16 cellular contexts compared by ENCODE assay signal in genomic region chr17:11991461-11991860, GRCh38. TPM values are rescaled to one million over a fixed set of nuclear protein-coding genes. Genes with fewer than 3 reads are reported as not detected.
DNase-seq lines count a peak whose midpoint lies in the region; ATAC-seq and TF ChIP-seq lines count a peak whose summit lies in the region.
"Had no signal": no experiment of that assay in that cellular context is flagged by ENCODE, and none has a peak within 500 bp of the region (broad histone marks: within the 10 kb centered on the region; RNA-seq: fewer than 3 reads in every experiment).

No MANE protein-coding gene starts in this region.

- peak; percentile 85 for ATAC-seq in WTC11
- ATAC-seq in stimulated activated effector memory CD8-positive, alpha-beta T cell treated with anti-CD3 and anti-CD28 coated beads, Interleukin-12 subunit alpha, Interleukin-12 subunit beta, amount 100 ng/mL, for 72 hours: no peak
- ATAC-seq: CD8-positive, alpha-beta T cell had no signal

- no peaks in the 10 kb centered on the region for H4K20me1 ChIP-seq in H9 (ENCODE audit: control insufficient read depth, insufficient read depth, insufficient read length)

- H3K4me3 Mint-ChIP-seq in H9: peak overlapping the region in 1 of 2 experiments; percentile 36; a peak in 1 of 5 replicates
- H3K4me3 Mint-ChIP-seq in WTC11: peak overlapping the region; percentile 16; the same call in 1 of the 2 replicates
- H3K4me3 Mint-ChIP-seq in stimulated activated effector memory CD8-positive, alpha-beta T cell treated with anti-CD3 and anti-CD28 coated beads, Interleukin-12 subunit alpha, Interleukin-12 subunit beta, amount 100 ng/mL, for 72 hours: no peak overlapping the region
- H3K4me3 Mint-ChIP-seq: B cell; CD8-positive, alpha-beta T cell had no signal

- H3K27me3 Mint-ChIP-seq in H9 (ENCODE audit: low read depth) (no peaks in the 10 kb centered on the region; the same call in 1 of the 2 replicates), WTC11 (ENCODE audit: low read depth) (no peaks in the 10 kb centered on the region)
- H3K27me3 Mint-ChIP-seq: B cell had no signal

- peaks cover 8% of the 10 kb centered on the region; the same call in 1 of the 2 replicates for H3K4me1 ChIP-seq in H9 (ENCODE audit: insufficient read depth, low read length)

- H4K8ac ChIP-seq in H9 (replicated peaks; ENCODE audit: insufficient read length, low read depth, low read length): no peak overlapping the region

- no CpG with 5 or more reads among the region's 4 CpGs for WGBS in H9 (ENCODE audit: extremely low coverage, insufficient read length, low lambda C conversion rate)

- H3K23me2 ChIP-seq in H9 (ENCODE audit: insufficient read length, low read depth, low read length, poor library complexity, severe bottlenecking): no peaks in the 10 kb centered on the region

- POLR2A ChIA-PET in WTC11 (lab: Charles Lee): interaction anchor here (0.6 to 1.7 kb wide), 2 partner anchors 29 to 55 kb away, joined by 4 to 5 read pairs; partner anchors contain the start of gene MAP2K4

- no peak overlapping the region for H2BK5ac ChIP-seq in H9 (ENCODE audit: insufficient read length, low read length)

- no peak overlapping the region for H2BK12ac ChIP-seq in H9 (ENCODE audit: insufficient read length, low read depth, low read length)

- no peaks in the 10 kb centered on the region for H3K79me1 ChIP-seq in H9 (ENCODE audit: insufficient read depth, low read depth, low read length, poor library complexity, severe bottlenecking)

- no peak overlapping the region for H4K91ac ChIP-seq in H9 (ENCODE audit: insufficient read length, low read depth, low read length)

- H2BK15ac ChIP-seq in H9 (ENCODE audit: low read depth, low read length): no peak overlapping the region

- DNase-seq in H9: peak; percentile 81
- no peak for DNase-seq in WTC11 (ENCODE audit: low spot score)
- DNase-seq in iPS DF 19.7 (ENCODE audit: low read depth, low spot score): peak; percentile 74
- no peak for DNase-seq in stimulated activated effector memory CD8-positive, alpha-beta T cell treated with anti-CD3 and anti-CD28 coated beads, Interleukin-12 subunit alpha, Interleukin-12 subunit beta, amount 100 ng/mL, for 72 hours (ENCODE audit: low spot score in 2 of 2)
- DNase-seq in NCI-H446 (lab: John Stamatoyannopoulos, UW): no peak
- no peak for DNase-seq in GM19240 (ENCODE audit: insufficient read length, low spot score)
- DNase-seq in DMS 273 treated with DMSO at 0.1 percent for 48 hours (lab: John Stamatoyannopoulos, UW): no peak
- DNase-seq: Calu3; CD8-positive, alpha-beta T cell; DMS53; GF-D8; GM23248; H7; KG1 had no signal

- TF ChIP-seq CTCF in H9 (conservative IDR thresholded peaks at IDR 0.05) (no peak), WTC11 (IDR thresholded peaks at IDR 0.05) (no peak)

- H4K5ac ChIP-seq in H9 (ENCODE audit: insufficient read length, low read depth, low read length): no peak overlapping the region

- no peak overlapping the region for H3K18ac ChIP-seq in H9 (ENCODE audit: insufficient read length, low read depth, low read length)

- no peaks in the 10 kb centered on the region for H3K27me3 ChIP-seq in H9 (ENCODE audit: insufficient read depth, low read length)
- H3K27me3 ChIP-seq: BLaER1 treated with 17β-estradiol and CSF1 and Interleukin-3, amounts not matched to agents 10 nM and 100 nM had no signal

- H3K4me2 ChIP-seq in H9 (ENCODE audit: insufficient read depth, insufficient read length, low read length): no peak overlapping the region
- H3K4me2 ChIP-seq: BLaER1 treated with 17β-estradiol and CSF1 and Interleukin-3, amounts not matched to agents 10 nM and 100 nM had no signal

- no peaks in the 10 kb centered on the region for H3K79me2 ChIP-seq in H9 (ENCODE audit: insufficient read depth, low read length)

- H3K4me1 Mint-ChIP-seq in H9 (peaks cover 37 to 41% of the 10 kb centered on the region in 2 experiments), WTC11 (peaks cover 68% of the 10 kb centered on the region)
- H3K4me1 Mint-ChIP-seq in stimulated activated effector memory CD8-positive, alpha-beta T cell treated with anti-CD3 and anti-CD28 coated beads, Interleukin-12 subunit alpha, Interleukin-12 subunit beta, amount 100 ng/mL, for 72 hours: peaks cover 11% of the 10 kb centered on the region

- H3T11ph ChIP-seq in H9 (ENCODE audit: low read length): no peak overlapping the region

- no peak overlapping the region for H2BK20ac ChIP-seq in H9 (ENCODE audit: low read depth, low read length, poor library complexity, severe bottlenecking)

- H3K27ac Mint-ChIP-seq in H9: peak overlapping the region in 2 of 3 experiments; percentile 66 to 76; a peak in 2 of 7 replicates
- H3K27ac Mint-ChIP-seq in WTC11: peak overlapping the region; percentile 63
- H3K27ac Mint-ChIP-seq in stimulated activated effector memory CD8-positive, alpha-beta T cell treated with anti-CD3 and anti-CD28 coated beads, Interleukin-12 subunit alpha, Interleukin-12 subunit beta, amount 100 ng/mL, for 72 hours: peak overlapping the region; percentile 44
- H3K27ac Mint-ChIP-seq: B cell; CD8-positive, alpha-beta T cell had no signal

- H3K9ac ChIP-seq in H9 (ENCODE audit: extremely low read depth, insufficient read length, low read length): no peak overlapping the region
- H3K9ac ChIP-seq: BLaER1 treated with 17β-estradiol and CSF1 and Interleukin-3, amounts not matched to agents 10 nM and 100 nM; GM23248 had no signal

- H3K9me3 Mint-ChIP-seq in H9 (no peaks in the 10 kb centered on the region), WTC11 (peaks cover 10% of the 10 kb centered on the region; the same call in 1 of the 2 replicates)
- H3K9me3 Mint-ChIP-seq in stimulated activated effector memory CD8-positive, alpha-beta T cell treated with anti-CD3 and anti-CD28 coated beads, Interleukin-12 subunit alpha, Interleukin-12 subunit beta, amount 100 ng/mL, for 72 hours: no peaks in the 10 kb centered on the region
- H3K9me3 Mint-ChIP-seq: CD8-positive, alpha-beta T cell had no signal

- no peak overlapping the region for H3K23ac ChIP-seq in H9 (ENCODE audit: insufficient read length, low read depth, low read length)

- peaks cover 18 to 35% (median 32%) of the 10 kb centered on the region in 3 experiments; a peak in 6 of 7 replicates for H3K36me3 Mint-ChIP-seq in H9 (ENCODE audit: insufficient read depth in 1 of 3, low read depth in 3 of 3)
- H3K36me3 Mint-ChIP-seq in WTC11: peaks cover 50% of the 10 kb centered on the region
- H3K36me3 Mint-ChIP-seq in stimulated activated effector memory CD8-positive, alpha-beta T cell treated with anti-CD3 and anti-CD28 coated beads, Interleukin-12 subunit alpha, Interleukin-12 subunit beta, amount 100 ng/mL, for 72 hours: peaks cover 31% of the 10 kb centered on the region

- no peak overlapping the region for H3K14ac ChIP-seq in H9 (ENCODE audit: insufficient read depth, low read length)

- no peak overlapping the region for H3K56ac ChIP-seq in H9 (ENCODE audit: insufficient read length, low read depth, low read length)

- CTCF ChIA-PET in WTC11 (lab: Charles Lee): interaction anchor here (0.6 to 1.8 kb wide), 4 partner anchors 11 to 1116 kb away, joined by 3 to 10 read pairs (median 4); no protein-coding TSS in a partner anchor

- H3K9me3 ChIP-seq in H9 (ENCODE audit: control insufficient read depth, low read depth, low read length): no peaks in the 10 kb centered on the region
- H3K9me3 ChIP-seq: BLaER1 treated with 17β-estradiol and CSF1 and Interleukin-3, amounts not matched to agents 10 nM and 100 nM had no signal

- H2BK120ac ChIP-seq in H9 (ENCODE audit: low read depth, low read length, poor library complexity, severe bottlenecking): no peak overlapping the region

- no peak overlapping the region for H2AFZ ChIP-seq in H9 (ENCODE audit: low read length)
- H2AFZ ChIP-seq: GM23248 had no signal

- H3K4ac ChIP-seq in H9 (ENCODE audit: low read depth, low read length): no peak overlapping the region

- H2AK5ac ChIP-seq in H9 (ENCODE audit: insufficient read length, low read length): no peak overlapping the region

- peak overlapping the region; percentile 53 for H3K27ac ChIP-seq in H9 (ENCODE audit: insufficient read length, low read depth, low read length)
- H3K27ac ChIP-seq: BLaER1 treated with 17β-estradiol and CSF1 and Interleukin-3, amounts not matched to agents 10 nM and 100 nM; GM23248 had no signal

TF ChIP-seq in WTC11, 78 proteins besides CTCF, POLR2A, EP300 and RAD21 (continues in another document):
- TF ChIP-seq E2F1 (CRISPR knock-in tag; IDR thresholded peaks at IDR 0.05) (no peak), NR2C2 (CRISPR knock-in tag; IDR thresholded peaks at IDR 0.05) (no peak), ZNF512 (CRISPR knock-in tag; IDR thresholded peaks at IDR 0.05; ENCODE audit: borderline replicate concordance) (no peak)

RNA-seq across cellular contexts. Expression of gene ZNF18, which starts 5.8 kb away (rescaled TPM):
- total RNA-seq in H9 (2021) (6.8 and 7.0 TPM in 2 replicates), WTC11 (2021) (10.5 to 13.3 TPM (median 10.8 TPM) in 3 replicates)

RNA-seq across cellular contexts. Expression of gene MAP2K4, which starts 29.2 kb away (rescaled TPM):
- total RNA-seq in H9 (2021) (46.1 and 47.5 TPM in 2 replicates), WTC11 (2021) (24.4 to 29.0 TPM (median 24.8 TPM) in 3 replicates)

Comparison
In these comparisons a context has a peak if more than half of its experiments do, and no peak if none do; other contexts are left out.
1. DNase-seq: peak in H9 (single experiment) and iPS DF 19.7 (single experiment); none in WTC11 (single experiment), stimulated activated effector memory CD8-positive, alpha-beta T cell treated with anti-CD3 and anti-CD28 coated beads, Interleukin-12 subunit alpha, Interleukin-12 subunit beta, amount 100 ng/mL, for 72 hours (0 of 2), NCI-H446 (0 of 2), GM19240 (single experiment) and DMS 273 treated with DMSO at 0.1 percent for 48 hours (single experiment).
2. Peak in every context shown above with its lines, with median percentiles within 50 percentile points of each other: H3K27ac Mint-ChIP-seq.